10 cellular contexts compared by ENCODE assay signal in the genomic region with DNA sequence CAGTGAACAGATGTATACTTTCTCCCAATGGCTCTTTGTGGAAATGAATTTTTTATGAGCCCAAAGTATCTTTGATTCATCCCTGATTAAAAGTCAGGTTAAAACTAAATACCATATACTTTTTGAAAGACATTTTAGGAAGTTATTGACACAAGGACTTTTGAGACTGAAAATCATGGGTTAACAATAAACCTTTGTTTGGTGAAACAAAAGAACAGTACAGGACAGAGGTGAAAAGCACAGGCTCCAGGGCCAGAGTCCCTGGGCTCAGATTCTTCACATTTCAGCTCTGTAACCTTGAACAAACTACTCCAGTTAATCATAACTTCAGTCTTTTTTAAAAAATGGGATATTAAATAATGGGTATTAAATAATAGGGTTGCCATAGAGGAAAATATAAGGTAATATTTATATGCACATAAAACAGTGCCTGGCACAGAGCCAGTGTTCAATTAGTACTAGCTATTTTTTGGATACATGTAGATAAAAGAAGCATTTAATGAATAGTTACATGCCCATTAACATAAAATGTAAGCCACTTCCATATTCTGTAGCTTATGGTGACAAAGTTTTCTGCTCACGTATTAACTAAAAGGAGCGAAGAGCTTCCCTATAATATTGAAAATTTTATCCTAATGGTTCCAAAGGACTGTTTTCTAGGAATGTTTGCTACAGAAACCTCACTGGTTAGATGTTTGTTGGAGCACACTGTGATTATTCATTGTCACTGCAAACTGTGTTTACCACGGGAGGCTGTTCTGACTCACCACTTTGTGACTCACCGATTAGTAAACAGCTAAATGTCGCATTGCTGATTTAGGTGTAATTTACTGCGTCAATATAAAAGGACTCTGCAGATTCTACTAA.
DNase-seq lines count a peak whose midpoint lies in the region; ATAC-seq and TF ChIP-seq lines count a peak whose summit lies in the region.
"Had no signal": no experiment of that assay in that cellular context is flagged by ENCODE, and none has a peak within 500 bp of the region (broad histone marks: within the 10 kb centered on the region; RNA-seq: fewer than 3 reads in every experiment).

No MANE protein-coding gene starts in this region.

- peaks cover 24% of the 10 kb centered on the region for H3K4me1 ChIP-seq in body of pancreas

- peaks cover 7 to 17% (median 12%) of the 10 kb centered on the region in 7 donors for H3K9me3 Mint-ChIP-seq in CD14-positive monocyte

- no peak for TF ChIP-seq POLR2A in body of pancreas (IDR thresholded peaks at IDR 0.05)

- no peaks in the 10 kb centered on the region for H3K4me1 Mint-ChIP-seq in CD14-positive monocyte

- H3K36me3 ChIP-seq in body of pancreas (replicated peaks in 1 of 2; ENCODE audit: insufficient read depth in 1 of 2, low read depth in 2 of 2) = no peaks in the 10 kb centered on the region
- H3K36me3 ChIP-seq: sigmoid colon, uterus had no signal

- WGBS in body of pancreas, 2 donors = 30 to 34% methylated on average over 6 of the region's 6 CpGs

- no peak overlapping the region for H3K4me3 Mint-ChIP-seq in CD14-positive monocyte

- H3K27me3 ChIP-seq in body of pancreas = no peaks in the 10 kb centered on the region
- H3K27me3 ChIP-seq: sigmoid colon, uterus had no signal

- TF ChIP-seq CTCF in body of pancreas (IDR thresholded peaks at IDR 0.05) (no peak), CD14-positive monocyte (IDR thresholded peaks at IDR 0.05) (no peak)

- ATAC-seq in body of pancreas (peak; percentile 92), GM21786 (IDR thresholded peaks at IDR 0.05; ENCODE audit: unreplicated experiment) (no peak), HG03378 (IDR thresholded peaks at IDR 0.05; ENCODE audit: unreplicated experiment) (no peak)

- H3K4me3 ChIP-seq in body of pancreas = no peak overlapping the region
- H3K4me3 ChIP-seq: sigmoid colon, uterus had no signal

- no peak overlapping the region for H3K27ac Mint-ChIP-seq in CD14-positive monocyte

- intact Hi-C loops in body of pancreas (cut with DNase I) (no loop called here), CD14-positive monocyte (cut with micrococcal nuclease) (no loop called here)

- H3K27me3 Mint-ChIP-seq in CD14-positive monocyte (ENCODE audit: low read depth in 3 of 3) = peaks cover 0 to 2% (median 2%) of the 10 kb centered on the region in 3 donors

- peak overlapping the region; percentile 21 to 56 (median 36) for H3K27ac ChIP-seq in body of pancreas
- H3K27ac ChIP-seq: sigmoid colon had no signal

- DNase-seq in DMS53 treated with DMSO at 0.1 percent for 48 hours (lab: John Stamatoyannopoulos, UW; ENCODE audit: unreplicated experiment) (peak; percentile 79), LoVo (ENCODE audit: low spot score) (peak; percentile 87), body of pancreas (peak; percentile 23 to 65 (median 46)), medulla oblongata (ENCODE audit: extremely low spot score) (peak; percentile 64), CD14-positive monocyte (ENCODE audit: low spot score) (no peak), NCI-H526 (lab: John Stamatoyannopoulos, UW) (no peak)
- DNase-seq: sigmoid colon had no signal

- no peaks in the 10 kb centered on the region for H3K36me3 Mint-ChIP-seq in CD14-positive monocyte

- H3K9me3 ChIP-seq in body of pancreas = peaks cover 0 to 6% (median 0%) of the 10 kb centered on the region in 3 donors
- H3K9me3 ChIP-seq: uterus had no signal

Comparison
In these comparisons a context has a peak if more than half of its experiments do, and no peak if none do; other contexts are left out.
1. DNase-seq: peak in DMS53 treated with DMSO at 0.1 percent for 48 hours (single experiment), LoVo (single experiment), body of pancreas (4 of 4) and medulla oblongata (single experiment); none in CD14-positive monocyte (single experiment) and NCI-H526 (0 of 2).